ENCODE assay signal across 8 cellular contexts in the genomic region with DNA sequence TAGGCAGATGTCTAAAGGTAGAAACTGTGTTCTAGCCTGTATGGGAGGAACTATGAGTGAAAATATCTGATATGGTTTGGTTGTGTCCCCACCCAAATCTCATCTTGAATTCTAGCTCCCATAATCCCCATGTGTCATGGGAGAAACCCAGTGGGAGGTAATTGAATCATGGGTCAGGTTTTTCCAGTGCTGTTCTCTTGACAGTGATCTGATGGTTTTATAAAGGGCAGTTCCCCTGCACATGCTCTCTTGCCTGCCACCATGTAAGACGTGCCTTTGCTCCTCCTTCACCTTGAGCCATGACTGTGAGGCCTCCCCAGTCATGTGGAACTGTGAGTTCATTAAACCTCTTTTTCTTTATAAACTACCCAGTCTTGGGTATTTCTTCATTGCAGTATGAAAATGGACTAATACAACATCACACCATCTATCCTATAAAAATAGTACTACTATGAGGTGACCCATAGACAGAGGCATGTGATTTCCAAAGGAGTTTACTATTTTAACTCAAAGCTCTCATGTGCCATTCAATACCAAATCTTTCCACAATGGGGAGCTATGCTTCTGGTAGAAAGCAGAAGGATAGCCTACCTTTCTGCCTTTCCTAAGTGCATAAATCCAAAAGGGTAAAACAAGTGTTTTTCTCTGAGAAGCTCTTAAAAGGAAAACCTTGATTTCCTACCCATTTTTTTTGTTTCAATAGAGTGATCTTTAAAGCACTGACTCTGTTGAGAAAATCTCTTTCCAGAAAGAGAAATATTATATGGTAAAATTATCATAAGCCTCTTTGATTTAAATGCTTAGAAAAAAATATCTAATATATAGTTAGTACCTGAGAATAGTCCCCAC.
DNase-seq lines count a peak whose midpoint lies in the region; ATAC-seq and TF ChIP-seq lines count a peak whose summit lies in the region.

No MANE protein-coding gene starts in this region.

- DNase-seq in NCI-H1105 (lab: John Stamatoyannopoulos, UW) (peak; percentile 1), NCI-H1105 treated with DMSO at 0.1 percent for 48 hours (lab: John Stamatoyannopoulos, UW) (no peak), astrocyte of the hippocampus (ENCODE audit: low read depth, low spot score) (peak; percentile 27), medulla oblongata (ENCODE audit: extremely low spot score) (peak; percentile 15)

- H3K9ac ChIP-seq in KMS-11 = no peak overlapping the region

- no peak overlapping the region for H3K27ac ChIP-seq in KMS-11

- H3K27me3 ChIP-seq in KMS-11 (ENCODE audit: insufficient read depth, low read depth) = no peaks in the 10 kb centered on the region

- TF ChIP-seq CTCF in KMS-11 (conservative IDR thresholded peaks at IDR 0.05; ENCODE audit: low read depth, low read length) = peak; percentile 70

- no peak for ATAC-seq in GM21825 (IDR thresholded peaks at IDR 0.05; ENCODE audit: unreplicated experiment)
- no peak for ATAC-seq in activated CD4-positive, CD25-positive, alpha-beta regulatory T cell treated with anti-CD3 and anti-CD28 coated beads, Interleukin-2, amount 50 U/mL, for 24 hours
- no peak for ATAC-seq in HG02759 (IDR thresholded peaks at IDR 0.05; ENCODE audit: unreplicated experiment)

- no peak overlapping the region for H3K4me3 ChIP-seq in KMS-11 (IDR thresholded peaks at IDR 0.05; ENCODE audit: insufficient read depth, low read depth, low read length)

- peaks cover 17% of the 10 kb centered on the region for H3K4me1 ChIP-seq in KMS-11 (ENCODE audit: low read depth, poor library complexity, severe bottlenecking)

- H3K36me3 ChIP-seq in KMS-11 (ENCODE audit: insufficient read depth) = peaks cover 13% of the 10 kb centered on the region; the same call in 1 of the 2 replicates

- H4K20me1 ChIP-seq in KMS-11 (ENCODE audit: insufficient read depth) = no peaks in the 10 kb centered on the region

- H3K79me2 ChIP-seq in KMS-11 (ENCODE audit: insufficient read depth, low read depth) = no peaks in the 10 kb centered on the region

- H2AFZ ChIP-seq in KMS-11 (ENCODE audit: low read depth) = no peak overlapping the region

- no peak overlapping the region for H3K4me2 ChIP-seq in KMS-11
